8 cellular contexts compared by ENCODE assay signal in the genomic region with DNA sequence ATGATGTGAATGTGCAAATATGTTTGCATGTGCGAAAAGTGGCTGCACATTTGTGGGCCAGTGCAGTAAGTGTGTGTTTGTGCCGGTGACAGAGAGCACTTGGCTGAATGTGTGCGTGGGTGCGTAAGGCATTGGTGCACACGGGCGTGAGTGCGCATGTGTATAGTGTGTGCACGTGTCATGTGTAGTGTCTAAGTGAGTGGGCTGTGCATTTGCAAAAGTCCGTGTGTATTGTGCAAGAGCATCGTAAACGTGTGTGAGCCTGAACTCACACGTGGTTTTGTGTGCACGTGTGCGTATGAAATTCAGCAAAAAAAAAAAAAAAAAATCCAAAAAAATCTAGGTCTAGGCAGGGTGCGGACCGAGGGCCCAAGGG. TPM values are rescaled to one million over a fixed set of nuclear protein-coding genes. Genes with fewer than 3 reads are reported as not detected.
DNase-seq lines count a peak whose midpoint lies in the region; ATAC-seq and TF ChIP-seq lines count a peak whose summit lies in the region.

No MANE protein-coding gene starts in this region.

- H3K9me3 ChIP-seq in osteoblast (ENCODE audit: low read depth, low read length): no peaks in the 10 kb centered on the region

- H3K36me3 ChIP-seq in brain microvascular endothelial cell (replicated peaks): no peaks in the 10 kb centered on the region
- peaks cover 10% of the 10 kb centered on the region for H3K36me3 ChIP-seq in osteoblast (ENCODE audit: insufficient read depth, low read length)

- peak overlapping the region; percentile 66 for H2AFZ ChIP-seq in osteoblast (ENCODE audit: low read length)

- peaks cover 9% of the 10 kb centered on the region for H4K20me1 ChIP-seq in osteoblast (ENCODE audit: insufficient read depth, low read length)

- H3K27ac ChIP-seq in brain microvascular endothelial cell (no peak overlapping the region), osteoblast (ENCODE audit: low read depth, low read length) (peak overlapping the region; percentile 71)

- peak overlapping the region; percentile 39 for H3K4me3 ChIP-seq in brain microvascular endothelial cell (ENCODE audit: low read depth, low read length)
- H3K4me3 ChIP-seq in osteoblast (ENCODE audit: insufficient read depth, low read length): peak overlapping the region; percentile 67

- DNase-seq in brain microvascular endothelial cell: no peak
- no peak for DNase-seq in osteoblast (ENCODE audit: insufficient read length, low spot score, missing footprints)
- DNase-seq in NCI-H128 (lab: John Stamatoyannopoulos, UW; ENCODE audit: unreplicated experiment): no peak
- no peak for DNase-seq in NCI-H187 treated with DMSO at 0.1 percent for 48 hours (lab: John Stamatoyannopoulos, UW)
- no peak for DNase-seq in NCI-H526 treated with DMSO at 0.1 percent for 48 hours (lab: John Stamatoyannopoulos, UW)

- peak; percentile 13 for ATAC-seq in GM19023 (IDR thresholded peaks at IDR 0.05; ENCODE audit: unreplicated experiment)
- ATAC-seq in HG03280 (IDR thresholded peaks at IDR 0.05; ENCODE audit: unreplicated experiment): peak; percentile 3
- ATAC-seq in HG03097 (IDR thresholded peaks at IDR 0.05; ENCODE audit: low FRiP score, unreplicated experiment): no peak

- in situ Hi-C loops in brain microvascular endothelial cell (cut with HindIII; ENCODE audit: low pct_ligation_motif_present, low sequenced_read_pairs): loop anchor here (25.0 kb wide), 1 partner anchor 944 kb away; no protein-coding TSS in a partner anchor

- H3K27me3 ChIP-seq in brain microvascular endothelial cell (replicated peaks): no peaks in the 10 kb centered on the region
- no peaks in the 10 kb centered on the region for H3K27me3 ChIP-seq in osteoblast (ENCODE audit: insufficient read depth, low read length)

- H3K4me2 ChIP-seq in osteoblast (ENCODE audit: insufficient read depth, low read length): peak overlapping the region; percentile 92

- H3K79me2 ChIP-seq in osteoblast (ENCODE audit: insufficient read depth, low read length): peaks cover 37% of the 10 kb centered on the region

- H3K4me1 ChIP-seq in osteoblast (ENCODE audit: insufficient read depth, low read length): peaks cover 23% of the 10 kb centered on the region

- TF ChIP-seq CTCF in brain microvascular endothelial cell (IDR thresholded peaks at IDR 0.05; ENCODE audit: low read depth, low read length, missing control alignments): no peak
- TF ChIP-seq CTCF in osteoblast (IDR thresholded peaks at IDR 0.05; ENCODE audit: extremely low read depth, low read depth, low read length): no peak

RNA-seq across cellular contexts. Expression of gene EBF1, which starts 6.5 kb away (rescaled TPM):
- 66.2 and 72.2 TPM in 2 replicates for total RNA-seq in osteoblast
